Comparison of ENCODE assay signal across 1 cellular context in the genomic region with DNA sequence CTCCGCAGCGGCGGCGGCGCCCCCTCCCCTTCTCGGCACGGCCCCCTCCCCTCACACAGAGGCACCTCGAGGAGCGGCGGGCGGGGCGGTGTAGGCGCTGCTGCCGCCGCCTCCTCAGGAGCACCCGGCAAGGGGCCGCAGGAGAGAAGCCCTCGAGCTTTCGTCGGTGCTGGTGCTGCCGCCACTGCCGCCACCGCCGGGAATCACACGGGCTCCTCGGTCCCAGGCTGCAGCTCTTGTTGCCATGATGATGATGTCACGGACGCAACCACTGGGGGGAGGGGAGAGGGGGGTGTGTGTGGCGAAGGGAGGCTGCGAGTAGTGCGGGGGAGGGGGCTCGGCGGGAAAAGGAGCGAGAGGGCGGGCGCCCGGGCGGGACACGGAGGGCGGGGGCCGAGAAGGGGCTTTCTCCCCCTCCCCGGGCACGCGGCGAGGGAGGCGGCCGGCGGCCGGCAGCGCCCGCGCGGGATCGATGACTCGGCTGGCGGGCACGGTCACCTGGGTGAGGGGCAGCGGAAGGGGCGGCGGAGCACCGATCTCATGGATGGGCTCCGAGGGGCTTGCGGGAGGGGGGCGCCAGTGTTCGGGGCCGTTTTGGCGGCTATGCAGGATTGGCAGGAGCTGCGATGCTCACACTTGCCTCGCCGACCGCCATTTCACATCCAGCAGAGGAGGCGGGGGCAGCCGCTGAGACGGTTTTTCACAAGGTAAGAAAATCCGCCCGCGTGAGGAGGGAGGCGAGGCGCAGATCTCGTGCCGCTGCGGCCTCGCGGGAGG.
TF ChIP-seq lines count a peak whose summit lies in the region.

A gene with protein sequence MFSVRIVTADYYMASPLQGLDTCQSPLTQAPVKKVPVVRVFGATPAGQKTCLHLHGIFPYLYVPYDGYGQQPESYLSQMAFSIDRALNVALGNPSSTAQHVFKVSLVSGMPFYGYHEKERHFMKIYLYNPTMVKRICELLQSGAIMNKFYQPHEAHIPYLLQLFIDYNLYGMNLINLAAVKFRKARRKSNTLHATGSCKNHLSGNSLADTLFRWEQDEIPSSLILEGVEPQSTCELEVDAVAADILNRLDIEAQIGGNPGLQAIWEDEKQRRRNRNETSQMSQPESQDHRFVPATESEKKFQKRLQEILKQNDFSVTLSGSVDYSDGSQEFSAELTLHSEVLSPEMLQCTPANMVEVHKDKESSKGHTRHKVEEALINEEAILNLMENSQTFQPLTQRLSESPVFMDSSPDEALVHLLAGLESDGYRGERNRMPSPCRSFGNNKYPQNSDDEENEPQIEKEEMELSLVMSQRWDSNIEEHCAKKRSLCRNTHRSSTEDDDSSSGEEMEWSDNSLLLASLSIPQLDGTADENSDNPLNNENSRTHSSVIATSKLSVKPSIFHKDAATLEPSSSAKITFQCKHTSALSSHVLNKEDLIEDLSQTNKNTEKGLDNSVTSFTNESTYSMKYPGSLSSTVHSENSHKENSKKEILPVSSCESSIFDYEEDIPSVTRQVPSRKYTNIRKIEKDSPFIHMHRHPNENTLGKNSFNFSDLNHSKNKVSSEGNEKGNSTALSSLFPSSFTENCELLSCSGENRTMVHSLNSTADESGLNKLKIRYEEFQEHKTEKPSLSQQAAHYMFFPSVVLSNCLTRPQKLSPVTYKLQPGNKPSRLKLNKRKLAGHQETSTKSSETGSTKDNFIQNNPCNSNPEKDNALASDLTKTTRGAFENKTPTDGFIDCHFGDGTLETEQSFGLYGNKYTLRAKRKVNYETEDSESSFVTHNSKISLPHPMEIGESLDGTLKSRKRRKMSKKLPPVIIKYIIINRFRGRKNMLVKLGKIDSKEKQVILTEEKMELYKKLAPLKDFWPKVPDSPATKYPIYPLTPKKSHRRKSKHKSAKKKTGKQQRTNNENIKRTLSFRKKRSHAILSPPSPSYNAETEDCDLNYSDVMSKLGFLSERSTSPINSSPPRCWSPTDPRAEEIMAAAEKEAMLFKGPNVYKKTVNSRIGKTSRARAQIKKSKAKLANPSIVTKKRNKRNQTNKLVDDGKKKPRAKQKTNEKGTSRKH (N-terminal part only) (minus strand): TSS at position 260 of the 777 bp plus-strand sequence. CDS start 330 bp downstream, outside the sequence.

TF ChIP-seq in GM12878, 131 proteins besides CTCF, POLR2A, EP300 and RAD21 (continued from another document):
- TF ChIP-seq, protein P1, sequence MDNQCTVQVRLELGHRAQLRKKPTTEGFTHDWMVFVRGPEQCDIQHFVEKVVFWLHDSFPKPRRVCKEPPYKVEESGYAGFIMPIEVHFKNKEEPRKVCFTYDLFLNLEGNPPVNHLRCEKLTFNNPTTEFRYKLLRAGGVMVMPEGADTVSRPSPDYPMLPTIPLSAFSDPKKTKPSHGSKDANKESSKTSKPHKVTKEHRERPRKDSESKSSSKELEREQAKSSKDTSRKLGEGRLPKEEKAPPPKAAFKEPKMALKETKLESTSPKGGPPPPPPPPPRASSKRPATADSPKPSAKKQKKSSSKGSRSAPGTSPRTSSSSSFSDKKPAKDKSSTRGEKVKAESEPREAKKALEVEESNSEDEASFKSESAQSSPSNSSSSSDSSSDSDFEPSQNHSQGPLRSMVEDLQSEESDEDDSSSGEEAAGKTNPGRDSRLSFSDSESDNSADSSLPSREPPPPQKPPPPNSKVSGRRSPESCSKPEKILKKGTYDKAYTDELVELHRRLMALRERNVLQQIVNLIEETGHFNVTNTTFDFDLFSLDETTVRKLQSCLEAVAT (IDR thresholded peaks at IDR 0.05) = peak; percentile 100
- TF ChIP-seq, protein P2, sequence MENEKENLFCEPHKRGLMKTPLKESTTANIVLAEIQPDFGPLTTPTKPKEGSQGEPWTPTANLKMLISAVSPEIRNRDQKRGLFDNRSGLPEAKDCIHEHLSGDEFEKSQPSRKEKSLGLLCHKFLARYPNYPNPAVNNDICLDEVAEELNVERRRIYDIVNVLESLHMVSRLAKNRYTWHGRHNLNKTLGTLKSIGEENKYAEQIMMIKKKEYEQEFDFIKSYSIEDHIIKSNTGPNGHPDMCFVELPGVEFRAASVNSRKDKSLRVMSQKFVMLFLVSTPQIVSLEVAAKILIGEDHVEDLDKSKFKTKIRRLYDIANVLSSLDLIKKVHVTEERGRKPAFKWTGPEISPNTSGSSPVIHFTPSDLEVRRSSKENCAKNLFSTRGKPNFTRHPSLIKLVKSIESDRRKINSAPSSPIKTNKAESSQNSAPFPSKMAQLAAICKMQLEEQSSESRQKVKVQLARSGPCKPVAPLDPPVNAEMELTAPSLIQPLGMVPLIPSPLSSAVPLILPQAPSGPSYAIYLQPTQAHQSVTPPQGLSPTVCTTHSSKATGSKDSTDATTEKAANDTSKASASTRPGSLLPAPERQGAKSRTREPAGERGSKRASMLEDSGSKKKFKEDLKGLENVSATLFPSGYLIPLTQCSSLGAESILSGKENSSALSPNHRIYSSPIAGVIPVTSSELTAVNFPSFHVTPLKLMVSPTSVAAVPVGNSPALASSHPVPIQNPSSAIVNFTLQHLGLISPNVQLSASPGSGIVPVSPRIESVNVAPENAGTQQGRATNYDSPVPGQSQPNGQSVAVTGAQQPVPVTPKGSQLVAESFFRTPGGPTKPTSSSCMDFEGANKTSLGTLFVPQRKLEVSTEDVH (IDR thresholded peaks at IDR 0.05; ENCODE audit: low read depth, partially characterized antibody) = no peak
- TF ChIP-seq, protein P3, sequence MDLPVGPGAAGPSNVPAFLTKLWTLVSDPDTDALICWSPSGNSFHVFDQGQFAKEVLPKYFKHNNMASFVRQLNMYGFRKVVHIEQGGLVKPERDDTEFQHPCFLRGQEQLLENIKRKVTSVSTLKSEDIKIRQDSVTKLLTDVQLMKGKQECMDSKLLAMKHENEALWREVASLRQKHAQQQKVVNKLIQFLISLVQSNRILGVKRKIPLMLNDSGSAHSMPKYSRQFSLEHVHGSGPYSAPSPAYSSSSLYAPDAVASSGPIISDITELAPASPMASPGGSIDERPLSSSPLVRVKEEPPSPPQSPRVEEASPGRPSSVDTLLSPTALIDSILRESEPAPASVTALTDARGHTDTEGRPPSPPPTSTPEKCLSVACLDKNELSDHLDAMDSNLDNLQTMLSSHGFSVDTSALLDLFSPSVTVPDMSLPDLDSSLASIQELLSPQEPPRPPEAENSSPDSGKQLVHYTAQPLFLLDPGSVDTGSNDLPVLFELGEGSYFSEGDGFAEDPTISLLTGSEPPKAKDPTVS (IDR thresholded peaks at IDR 0.05; ENCODE audit: low read depth, low read length) = no peak
- TF ChIP-seq TCF12 (IDR thresholded peaks at IDR 0.05; ENCODE audit: low read depth, low read length) (peak; percentile 50; the same call in 1 of the 2 replicates), SUZ12 (IDR thresholded peaks at IDR 0.05; ENCODE audit: unreplicated experiment) (no peak)
TF ChIP-seq in GM12878: peak in this region for 42.
